17 cellular contexts compared by ENCODE assay signal in genomic region chr3:28449398-28449797, GRCh38.
DNase-seq lines count a peak whose midpoint lies in the region; ATAC-seq, FAIRE-seq and TF ChIP-seq lines count a peak whose summit lies in the region.
"Had no signal": no experiment of that assay in that cellular context is flagged by ENCODE, and none has a peak within 500 bp of the region (broad histone marks: within the 10 kb centered on the region; RNA-seq: fewer than 3 reads in every experiment).

No MANE protein-coding gene starts in this region.

- FAIRE-seq in HepG2 (lab: Jason Lieb, UNC), result no peak
- FAIRE-seq in K562 (lab: Jason Lieb, UNC), result no peak
- FAIRE-seq: A204.1, D721Med, G401.6, GM12891, GM19239, H1 had no signal

- intact Hi-C loops in HepG2 (cut with micrococcal nuclease; ENCODE audit: unreplicated experiment), result no loop called here
- intact Hi-C loops in right lobe of liver (cut with DNase I), result no loop called here
- intact Hi-C loops in K562 (cut with micrococcal nuclease), result no loop called here
- intact Hi-C loops in sciatic nerve (cut with DNase I), result no loop called here

- H3K36me3 ChIP-seq in HepG2 (replicated peaks in 1 of 2; ENCODE audit: control insufficient read depth in 1 of 2, insufficient read depth in 2 of 2, low read length in 2 of 2) (no peaks in the 10 kb centered on the region), right lobe of liver (no peaks in the 10 kb centered on the region), K562 (ENCODE audit: control insufficient read depth, insufficient read depth, low read length) (no peaks in the 10 kb centered on the region)

- H3K4me1 ChIP-seq in HepG2 (ENCODE audit: insufficient read depth, low read length) (no peaks in the 10 kb centered on the region), right lobe of liver (no peaks in the 10 kb centered on the region), K562 (replicated peaks in 1 of 2; ENCODE audit: control insufficient read depth in 2 of 2, insufficient read depth in 2 of 2, low read length in 2 of 2) (no peaks in the 10 kb centered on the region)
- H3K4me1 ChIP-seq: Caco-2 had no signal

- no TSS peak for BruUV-seq in HepG2 (replicated peaks; lab: Mats Ljungman, UMichigan)
- no TSS peak for BruUV-seq in K562 (replicated peaks; lab: Mats Ljungman, UMichigan)

- H3K79me2 ChIP-seq in HepG2 (ENCODE audit: insufficient read depth, low read length) (no peaks in the 10 kb centered on the region), K562 (ENCODE audit: control insufficient read depth, insufficient read depth, low read length) (no peaks in the 10 kb centered on the region)

- no peaks in the 10 kb centered on the region; a peak in 1 of 5 replicates for H3K27me3 ChIP-seq in HepG2 (ENCODE audit: control insufficient read depth in 1 of 2, insufficient read depth in 2 of 2, low read length in 2 of 2)
- H3K27me3 ChIP-seq in right lobe of liver, result no peaks in the 10 kb centered on the region
- no peaks in the 10 kb centered on the region for H3K27me3 ChIP-seq in K562 (ENCODE audit: control insufficient read depth in 2 of 2, insufficient read depth in 2 of 2, low read length in 2 of 2)

- TF ChIP-seq RAD21 in HepG2 (CRISPR knock-in tag; IDR thresholded peaks at IDR 0.05), result no peak
- no peak for TF ChIP-seq RAD21 in K562 (CRISPR knock-in tag; conservative IDR thresholded peaks at IDR 0.05 in 1 of 2, IDR thresholded peaks at IDR 0.05 in 1 of 2)

- no peak overlapping the region for H2AFZ ChIP-seq in HepG2 (ENCODE audit: low read length)
- H2AFZ ChIP-seq in K562 (ENCODE audit: low read depth, low read length), result no peak overlapping the region

- no peak overlapping the region for H3K27ac ChIP-seq in HepG2 (ENCODE audit: extremely low read length, insufficient read depth, low read length)
- H3K27ac ChIP-seq in right lobe of liver, result no peak overlapping the region
- no peak overlapping the region for H3K27ac ChIP-seq in K562 (ENCODE audit: extremely low read depth, low read depth, low read length)
- H3K27ac ChIP-seq: C4-2B had no signal

- H3K4me2 ChIP-seq in HepG2 (ENCODE audit: low read depth, low read length) (no peak overlapping the region), K562 (ENCODE audit: insufficient read depth, low read length) (no peak overlapping the region)

- CTCF ChIA-PET in HepG2 (lab: Yijun Ruan, JAX; ENCODE audit: low intra/inter-chr PET ratio, low total read pairs) (no interaction called here), K562 (lab: Yijun Ruan, JAX; ENCODE audit: low intra/inter-chr PET ratio) (no interaction called here)

- in situ Hi-C loops in HepG2 (cut with HindIII; ENCODE audit: extremely low pct_ligation_motif_present, low pct_unique_long_range_greater_than_20kb) (no loop called here), K562 (cut with MboI) (no loop called here)

- no peaks in the 10 kb centered on the region for H4K20me1 ChIP-seq in HepG2 (ENCODE audit: insufficient read depth, low read length)
- no peaks in the 10 kb centered on the region for H4K20me1 ChIP-seq in K562 (replicated peaks; ENCODE audit: control insufficient read depth, insufficient read depth, low read length)

- H3K9me3 ChIP-seq in HepG2 (ENCODE audit: low read length), result peaks cover 56% of the 10 kb centered on the region
- H3K9me3 ChIP-seq in right lobe of liver, result no peaks in the 10 kb centered on the region
- H3K9me3 ChIP-seq in K562 (replicated peaks; ENCODE audit: control insufficient read depth, insufficient read depth, low read depth, low read length), result no peaks in the 10 kb centered on the region
- H3K9me3 ChIP-seq: Caco-2 had no signal

- H3K9me1 ChIP-seq in K562 (ENCODE audit: control insufficient read depth, insufficient read depth, low read length), result no peaks in the 10 kb centered on the region

- TF ChIP-seq POLR2A in HepG2 (IDR thresholded peaks at IDR 0.05; ENCODE audit: insufficient read depth in 1 of 2, low read depth in 2 of 2, low read length in 2 of 2), result no peak
- no peak for TF ChIP-seq POLR2A in right lobe of liver (IDR thresholded peaks at IDR 0.05)
- no peak for TF ChIP-seq POLR2A in K562 (conservative IDR thresholded peaks at IDR 0.05)

- no peak overlapping the region for H3K4me3 ChIP-seq in HepG2 (replicated peaks in 1 of 3; ENCODE audit: insufficient read depth in 1 of 3, low read depth in 2 of 3, low read length in 3 of 3)
- H3K4me3 ChIP-seq in right lobe of liver, result no peak overlapping the region
- H3K4me3 ChIP-seq in K562, result no peak overlapping the region

- DNase-seq in HepG2 (ENCODE audit: low spot score) (no peak), right lobe of liver (no peak), MV-4-11 (lab: John Stamatoyannopoulos, UW) (peak; percentile 57), K562 (ENCODE audit: extremely low read depth in 1 of 4, low spot score in 3 of 4) (no peak), NCI-H1417 (lab: John Stamatoyannopoulos, UW) (no peak), sciatic nerve (ENCODE audit: low spot score) (no peak)
- DNase-seq: ACHN; Caco-2; CD4-positive, alpha-beta T cell; H9 had no signal

- H3K9ac ChIP-seq in HepG2 (ENCODE audit: insufficient read depth, low read depth, low read length) (no peak overlapping the region), K562 (ENCODE audit: insufficient read depth in 1 of 2, low read depth in 2 of 2, low read length in 2 of 2) (no peak overlapping the region)

- TF ChIP-seq CTCF in HepG2 (CRISPR knock-in tag; IDR thresholded peaks at IDR 0.05), result no peak
- TF ChIP-seq CTCF in right lobe of liver (IDR thresholded peaks at IDR 0.05), result no peak
- TF ChIP-seq CTCF in K562 (IDR thresholded peaks at IDR 0.05 in 2 of 3, conservative IDR thresholded peaks at IDR 0.05 in 1 of 3; ENCODE audit: insufficient read depth in 2 of 3, low read depth in 1 of 3, low read length in 3 of 3), result no peak

- POLR2A ChIA-PET in HepG2 (lab: Yijun Ruan, JAX) (no interaction called here), K562 (lab: Yijun Ruan, JAX) (no interaction called here)

- TF ChIP-seq EP300 in HepG2 (IDR thresholded peaks at IDR 0.05; ENCODE audit: low read depth in 2 of 2, low read length in 2 of 2), result no peak
- TF ChIP-seq EP300 in HepG2 (CRISPR knock-in tag; IDR thresholded peaks at IDR 0.05; ENCODE audit: borderline replicate concordance), result no peak
- no peak for TF ChIP-seq EP300 in K562 (IDR thresholded peaks at IDR 0.05; ENCODE audit: low read length)

- ATAC-seq in HepG2 (no peak), right lobe of liver (no peak), K562 (no peak), sciatic nerve (no peak)

TF ChIP-seq in K562, 482 proteins besides CTCF, POLR2A, EP300 and RAD21:
- TF ChIP-seq RAD51 (IDR thresholded peaks at IDR 0.05; ENCODE audit: borderline replicate concordance, low read depth), result no peak
- TF ChIP-seq CEBPB (tag; IDR thresholded peaks at IDR 0.05), result peak; percentile 47
- no peak for TF ChIP-seq CEBPG (CRISPR knock-in tag; IDR thresholded peaks at IDR 0.05)
- peak in 1 of 2 experiments; percentile 63; a peak in 2 of 4 replicates for TF ChIP-seq CEBPG (tag; conservative IDR thresholded peaks at IDR 0.05 in 1 of 2, IDR thresholded peaks at IDR 0.05 in 1 of 2)

Comparison
In these comparisons a context has a peak if more than half of its experiments do, and no peak if none do; other contexts are left out.
1. Of the 241 proteins assayed by ChIP-seq in both HepG2 and K562: peak only in HepG2: none; only in K562: none; in both: CEBPB; in neither: 239; mixed calls (peak in some experiments, not most) for 1.